Comparison of ENCODE assay signal across 1 cellular context in the genomic region with DNA sequence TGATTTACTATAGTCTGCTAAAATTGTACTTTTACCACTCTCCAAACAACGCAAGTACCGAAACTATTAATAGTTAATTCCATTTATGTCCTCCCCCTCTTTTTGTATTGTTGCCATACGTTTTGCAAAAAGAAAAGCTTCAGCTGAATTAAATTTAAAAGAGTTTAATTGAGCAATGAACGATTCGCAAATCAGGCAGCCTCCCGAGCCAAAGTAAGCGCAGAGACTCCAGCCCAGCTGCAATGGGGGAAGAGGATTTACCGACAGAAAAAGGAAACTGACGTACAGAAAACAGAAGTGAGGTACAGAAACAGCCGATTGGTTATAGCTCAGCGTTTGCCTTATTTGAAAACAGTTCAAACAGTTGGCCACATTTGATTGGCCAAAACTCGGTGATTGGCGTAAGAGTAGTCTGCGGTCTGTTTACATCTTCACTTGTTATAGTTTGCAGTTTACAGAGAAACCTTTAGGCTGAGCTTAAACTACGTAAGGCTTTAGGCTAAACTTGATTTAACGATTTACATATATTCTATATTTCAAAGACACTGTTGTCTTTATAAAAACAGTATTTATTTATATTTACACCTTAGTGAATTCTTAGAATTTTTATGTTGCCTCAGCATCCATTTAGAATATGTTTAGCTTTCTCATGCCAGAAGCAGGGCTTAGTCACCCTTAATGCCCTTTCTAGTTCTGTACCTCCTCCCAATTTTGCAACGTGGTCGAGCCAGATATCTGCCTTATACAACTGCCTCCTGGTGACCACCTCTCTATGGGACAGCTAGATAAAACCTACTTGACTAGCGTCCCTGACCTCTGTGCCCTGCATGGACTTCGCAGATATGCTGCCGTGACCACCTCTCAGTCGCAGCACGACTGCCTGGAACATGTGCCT.
TF ChIP-seq lines count a peak whose summit lies in the region.

No MANE protein-coding gene starts in this region.

TF ChIP-seq in K562, 482 proteins besides CTCF, POLR2A, EP300 and RAD21 (continued from another document and continues in another):
- TF ChIP-seq, protein P1, sequence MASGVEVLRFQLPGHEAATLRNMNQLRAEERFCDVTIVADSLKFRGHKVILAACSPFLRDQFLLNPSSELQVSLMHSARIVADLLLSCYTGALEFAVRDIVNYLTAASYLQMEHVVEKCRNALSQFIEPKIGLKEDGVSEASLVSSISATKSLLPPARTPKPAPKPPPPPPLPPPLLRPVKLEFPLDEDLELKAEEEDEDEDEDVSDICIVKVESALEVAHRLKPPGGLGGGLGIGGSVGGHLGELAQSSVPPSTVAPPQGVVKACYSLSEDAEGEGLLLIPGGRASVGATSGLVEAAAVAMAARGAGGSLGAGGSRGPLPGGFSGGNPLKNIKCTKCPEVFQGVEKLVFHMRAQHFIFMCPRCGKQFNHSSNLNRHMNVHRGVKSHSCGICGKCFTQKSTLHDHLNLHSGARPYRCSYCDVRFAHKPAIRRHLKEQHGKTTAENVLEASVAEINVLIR (CRISPR knock-in tag; IDR thresholded peaks at IDR 0.05), result peak; percentile 54; the same call in 1 of the 2 replicates
- TF ChIP-seq ZNF586 (CRISPR knock-in tag; conservative IDR thresholded peaks at IDR 0.05) (no peak), RCOR1 (IDR thresholded peaks at IDR 0.05; ENCODE audit: borderline replicate concordance in 1 of 2, low read depth in 2 of 2, low read length in 2 of 2) (peak in 1 of 2 experiments; percentile 92; a peak in 3 of 4 replicates), ZC3H11A (IDR thresholded peaks at IDR 0.05; ENCODE audit: low read depth, low read length) (no peak), PURB (CRISPR knock-in tag; IDR thresholded peaks at IDR 0.05; ENCODE audit: low read depth) (no peak), RBM14 (IDR thresholded peaks at IDR 0.05; ENCODE audit: borderline replicate concordance, insufficient read depth, low read depth, low read length) (no peak), KLF1 (tag; IDR thresholded peaks at IDR 0.05) (no peak), ZNF77 (CRISPR knock-in tag; IDR thresholded peaks at IDR 0.05) (no peak), MAFK (IDR thresholded peaks at IDR 0.05; ENCODE audit: low read length) (peak; percentile 44; the same call in 1 of the 2 replicates), TAF7 (tag; IDR thresholded peaks at IDR 0.05) (no peak), XRCC3 (IDR thresholded peaks at IDR 0.05) (no peak), SAFB2 (IDR thresholded peaks at IDR 0.05; ENCODE audit: borderline replicate concordance, low read depth, low read length, severe bottlenecking) (no peak), PCBP1 (IDR thresholded peaks at IDR 0.05; ENCODE audit: low read depth, low read length, poor library complexity, severe bottlenecking) (no peak), HMG20A (CRISPR knock-in tag; conservative IDR thresholded peaks at IDR 0.05) (no peak), FOXP1 (CRISPR knock-in tag; IDR thresholded peaks at IDR 0.05) (peak; percentile 61; the same call in 1 of the 2 replicates), CEBPG (CRISPR knock-in tag; IDR thresholded peaks at IDR 0.05) (no peak), CEBPG (tag; conservative IDR thresholded peaks at IDR 0.05 in 1 of 2, IDR thresholded peaks at IDR 0.05 in 1 of 2) (no peak), ETV1 (tag; conservative IDR thresholded peaks at IDR 0.05; ENCODE audit: low read depth) (no peak), ATF1 (CRISPR knock-in tag; IDR thresholded peaks at IDR 0.05) (no peak), ATF1 (tag; IDR thresholded peaks at IDR 0.05) (peak; percentile 88), NFIX (CRISPR knock-in tag; IDR thresholded peaks at IDR 0.05; ENCODE audit: low read depth) (no peak), PTTG1 (tag; IDR thresholded peaks at IDR 0.05; ENCODE audit: low read depth) (no peak), CAMTA2 (CRISPR knock-in tag; conservative IDR thresholded peaks at IDR 0.05) (no peak), ZNF347 (CRISPR knock-in tag; IDR thresholded peaks at IDR 0.05; ENCODE audit: low read depth) (no peak), SRSF9 (IDR thresholded peaks at IDR 0.05; ENCODE audit: borderline replicate concordance, low read depth, low read length) (no peak), MEIS2 (IDR thresholded peaks at IDR 0.05; ENCODE audit: partially characterized antibody) (peak; percentile 40), NELFE (IDR thresholded peaks at IDR 0.05; ENCODE audit: insufficient read depth, insufficient read length) (no peak), SMAD3 (CRISPR knock-in tag; conservative IDR thresholded peaks at IDR 0.05) (no peak), RUNX1 (IDR thresholded peaks at IDR 0.05; ENCODE audit: low read depth) (peak; percentile 97; the same call in 1 of the 2 replicates), ZNF444 (CRISPR knock-in tag; IDR thresholded peaks at IDR 0.05) (0 out of 2 replicates have a peak, but pooled peaks have one; percentile 27), ZNF224 (CRISPR knock-in tag; IDR thresholded peaks at IDR 0.05) (no peak), KAT8 (IDR thresholded peaks at IDR 0.05; ENCODE audit: low read depth) (no peak), DDX20 (tag; IDR thresholded peaks at IDR 0.05; ENCODE audit: low read depth) (no peak), CBX3 (IDR thresholded peaks at IDR 0.05; ENCODE audit: borderline replicate concordance in 1 of 2, low read length in 2 of 2) (peak in 1 of 2 experiments; percentile 93; a peak in 2 of 3 replicates), RHOXF2B (CRISPR knock-in tag; conservative IDR thresholded peaks at IDR 0.05) (no peak), SETDB1 (IDR thresholded peaks at IDR 0.05; ENCODE audit: low read length) (no peak), ZNF644 (tag; IDR thresholded peaks at IDR 0.05; ENCODE audit: low read depth) (no peak), POLR2H (tag; IDR thresholded peaks at IDR 0.05; ENCODE audit: low read depth) (peak; percentile 84), ZNF561 (CRISPR knock-in tag; conservative IDR thresholded peaks at IDR 0.05) (no peak), HNRNPL (IDR thresholded peaks at IDR 0.05; ENCODE audit: low read depth, low read length) (no peak)
- TF ChIP-seq, protein P2, sequence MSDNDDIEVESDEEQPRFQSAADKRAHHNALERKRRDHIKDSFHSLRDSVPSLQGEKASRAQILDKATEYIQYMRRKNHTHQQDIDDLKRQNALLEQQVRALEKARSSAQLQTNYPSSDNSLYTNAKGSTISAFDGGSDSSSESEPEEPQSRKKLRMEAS (CRISPR knock-in tag; IDR thresholded peaks at IDR 0.05), result peak; percentile 94
- TF ChIP-seq, protein P3, sequence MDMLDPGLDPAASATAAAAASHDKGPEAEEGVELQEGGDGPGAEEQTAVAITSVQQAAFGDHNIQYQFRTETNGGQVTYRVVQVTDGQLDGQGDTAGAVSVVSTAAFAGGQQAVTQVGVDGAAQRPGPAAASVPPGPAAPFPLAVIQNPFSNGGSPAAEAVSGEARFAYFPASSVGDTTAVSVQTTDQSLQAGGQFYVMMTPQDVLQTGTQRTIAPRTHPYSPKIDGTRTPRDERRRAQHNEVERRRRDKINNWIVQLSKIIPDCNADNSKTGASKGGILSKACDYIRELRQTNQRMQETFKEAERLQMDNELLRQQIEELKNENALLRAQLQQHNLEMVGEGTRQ (CRISPR knock-in tag; IDR thresholded peaks at IDR 0.05), result no peak
- TF ChIP-seq, protein P4, sequence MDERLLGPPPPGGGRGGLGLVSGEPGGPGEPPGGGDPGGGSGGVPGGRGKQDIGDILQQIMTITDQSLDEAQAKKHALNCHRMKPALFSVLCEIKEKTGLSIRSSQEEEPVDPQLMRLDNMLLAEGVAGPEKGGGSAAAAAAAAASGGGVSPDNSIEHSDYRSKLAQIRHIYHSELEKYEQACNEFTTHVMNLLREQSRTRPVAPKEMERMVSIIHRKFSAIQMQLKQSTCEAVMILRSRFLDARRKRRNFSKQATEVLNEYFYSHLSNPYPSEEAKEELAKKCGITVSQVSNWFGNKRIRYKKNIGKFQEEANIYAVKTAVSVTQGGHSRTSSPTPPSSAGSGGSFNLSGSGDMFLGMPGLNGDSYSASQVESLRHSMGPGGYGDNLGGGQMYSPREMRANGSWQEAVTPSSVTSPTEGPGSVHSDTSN (CRISPR knock-in tag; IDR thresholded peaks at IDR 0.05; ENCODE audit: low read depth), result no peak
- TF ChIP-seq, protein P4 (tag; conservative IDR thresholded peaks at IDR 0.05; ENCODE audit: low read depth), result peak; percentile 91
- TF ChIP-seq, protein P5, sequence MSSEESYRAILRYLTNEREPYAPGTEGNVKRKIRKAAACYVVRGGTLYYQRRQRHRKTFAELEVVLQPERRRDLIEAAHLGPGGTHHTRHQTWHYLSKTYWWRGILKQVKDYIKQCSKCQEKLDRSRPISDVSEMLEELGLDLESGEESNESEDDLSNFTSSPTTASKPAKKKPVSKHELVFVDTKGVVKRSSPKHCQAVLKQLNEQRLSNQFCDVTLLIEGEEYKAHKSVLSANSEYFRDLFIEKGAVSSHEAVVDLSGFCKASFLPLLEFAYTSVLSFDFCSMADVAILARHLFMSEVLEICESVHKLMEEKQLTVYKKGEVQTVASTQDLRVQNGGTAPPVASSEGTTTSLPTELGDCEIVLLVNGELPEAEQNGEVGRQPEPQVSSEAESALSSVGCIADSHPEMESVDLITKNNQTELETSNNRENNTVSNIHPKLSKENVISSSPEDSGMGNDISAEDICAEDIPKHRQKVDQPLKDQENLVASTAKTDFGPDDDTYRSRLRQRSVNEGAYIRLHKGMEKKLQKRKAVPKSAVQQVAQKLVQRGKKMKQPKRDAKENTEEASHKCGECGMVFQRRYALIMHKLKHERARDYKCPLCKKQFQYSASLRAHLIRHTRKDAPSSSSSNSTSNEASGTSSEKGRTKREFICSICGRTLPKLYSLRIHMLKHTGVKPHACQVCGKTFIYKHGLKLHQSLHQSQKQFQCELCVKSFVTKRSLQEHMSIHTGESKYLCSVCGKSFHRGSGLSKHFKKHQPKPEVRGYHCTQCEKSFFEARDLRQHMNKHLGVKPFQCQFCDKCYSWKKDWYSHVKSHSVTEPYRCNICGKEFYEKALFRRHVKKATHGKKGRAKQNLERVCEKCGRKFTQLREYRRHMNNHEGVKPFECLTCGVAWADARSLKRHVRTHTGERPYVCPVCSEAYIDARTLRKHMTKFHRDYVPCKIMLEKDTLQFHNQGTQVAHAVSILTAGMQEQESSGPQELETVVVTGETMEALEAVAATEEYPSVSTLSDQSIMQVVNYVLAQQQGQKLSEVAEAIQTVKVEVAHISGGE (CRISPR knock-in tag; IDR thresholded peaks at IDR 0.05), result peak in 1 of 3 experiments; percentile 76; a peak in 2 of 6 replicates
- TF ChIP-seq, protein P6, sequence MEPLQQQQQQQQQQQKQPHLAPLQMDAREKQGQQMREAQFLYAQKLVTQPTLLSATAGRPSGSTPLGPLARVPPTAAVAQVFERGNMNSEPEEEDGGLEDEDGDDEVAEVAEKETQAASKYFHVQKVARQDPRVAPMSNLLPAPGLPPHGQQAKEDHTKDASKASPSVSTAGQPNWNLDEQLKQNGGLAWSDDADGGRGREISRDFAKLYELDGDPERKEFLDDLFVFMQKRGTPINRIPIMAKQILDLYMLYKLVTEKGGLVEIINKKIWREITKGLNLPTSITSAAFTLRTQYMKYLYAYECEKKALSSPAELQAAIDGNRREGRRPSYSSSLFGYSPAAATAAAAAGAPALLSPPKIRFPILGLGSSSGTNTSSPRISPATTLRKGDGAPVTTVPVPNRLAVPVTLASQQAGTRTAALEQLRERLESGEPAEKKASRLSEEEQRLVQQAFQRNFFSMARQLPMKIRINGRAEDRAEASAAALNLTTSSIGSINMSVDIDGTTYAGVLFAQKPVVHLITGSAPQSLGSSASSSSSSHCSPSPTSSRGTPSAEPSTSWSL (CRISPR knock-in tag; IDR thresholded peaks at IDR 0.05; ENCODE audit: borderline replicate concordance), result no peak
- TF ChIP-seq, protein P7, sequence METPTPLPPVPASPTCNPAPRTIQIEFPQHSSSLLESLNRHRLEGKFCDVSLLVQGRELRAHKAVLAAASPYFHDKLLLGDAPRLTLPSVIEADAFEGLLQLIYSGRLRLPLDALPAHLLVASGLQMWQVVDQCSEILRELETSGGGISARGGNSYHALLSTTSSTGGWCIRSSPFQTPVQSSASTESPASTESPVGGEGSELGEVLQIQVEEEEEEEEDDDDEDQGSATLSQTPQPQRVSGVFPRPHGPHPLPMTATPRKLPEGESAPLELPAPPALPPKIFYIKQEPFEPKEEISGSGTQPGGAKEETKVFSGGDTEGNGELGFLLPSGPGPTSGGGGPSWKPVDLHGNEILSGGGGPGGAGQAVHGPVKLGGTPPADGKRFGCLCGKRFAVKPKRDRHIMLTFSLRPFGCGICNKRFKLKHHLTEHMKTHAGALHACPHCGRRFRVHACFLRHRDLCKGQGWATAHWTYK (CRISPR knock-in tag; IDR thresholded peaks at IDR 0.05), result 0 out of 2 replicates have a peak, but pooled peaks have one; percentile 40
- TF ChIP-seq, protein P8, sequence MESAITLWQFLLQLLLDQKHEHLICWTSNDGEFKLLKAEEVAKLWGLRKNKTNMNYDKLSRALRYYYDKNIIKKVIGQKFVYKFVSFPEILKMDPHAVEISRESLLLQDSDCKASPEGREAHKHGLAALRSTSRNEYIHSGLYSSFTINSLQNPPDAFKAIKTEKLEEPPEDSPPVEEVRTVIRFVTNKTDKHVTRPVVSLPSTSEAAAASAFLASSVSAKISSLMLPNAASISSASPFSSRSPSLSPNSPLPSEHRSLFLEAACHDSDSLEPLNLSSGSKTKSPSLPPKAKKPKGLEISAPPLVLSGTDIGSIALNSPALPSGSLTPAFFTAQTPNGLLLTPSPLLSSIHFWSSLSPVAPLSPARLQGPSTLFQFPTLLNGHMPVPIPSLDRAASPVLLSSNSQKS (CRISPR knock-in tag; IDR thresholded peaks at IDR 0.05), result no peak
- TF ChIP-seq, protein P9, sequence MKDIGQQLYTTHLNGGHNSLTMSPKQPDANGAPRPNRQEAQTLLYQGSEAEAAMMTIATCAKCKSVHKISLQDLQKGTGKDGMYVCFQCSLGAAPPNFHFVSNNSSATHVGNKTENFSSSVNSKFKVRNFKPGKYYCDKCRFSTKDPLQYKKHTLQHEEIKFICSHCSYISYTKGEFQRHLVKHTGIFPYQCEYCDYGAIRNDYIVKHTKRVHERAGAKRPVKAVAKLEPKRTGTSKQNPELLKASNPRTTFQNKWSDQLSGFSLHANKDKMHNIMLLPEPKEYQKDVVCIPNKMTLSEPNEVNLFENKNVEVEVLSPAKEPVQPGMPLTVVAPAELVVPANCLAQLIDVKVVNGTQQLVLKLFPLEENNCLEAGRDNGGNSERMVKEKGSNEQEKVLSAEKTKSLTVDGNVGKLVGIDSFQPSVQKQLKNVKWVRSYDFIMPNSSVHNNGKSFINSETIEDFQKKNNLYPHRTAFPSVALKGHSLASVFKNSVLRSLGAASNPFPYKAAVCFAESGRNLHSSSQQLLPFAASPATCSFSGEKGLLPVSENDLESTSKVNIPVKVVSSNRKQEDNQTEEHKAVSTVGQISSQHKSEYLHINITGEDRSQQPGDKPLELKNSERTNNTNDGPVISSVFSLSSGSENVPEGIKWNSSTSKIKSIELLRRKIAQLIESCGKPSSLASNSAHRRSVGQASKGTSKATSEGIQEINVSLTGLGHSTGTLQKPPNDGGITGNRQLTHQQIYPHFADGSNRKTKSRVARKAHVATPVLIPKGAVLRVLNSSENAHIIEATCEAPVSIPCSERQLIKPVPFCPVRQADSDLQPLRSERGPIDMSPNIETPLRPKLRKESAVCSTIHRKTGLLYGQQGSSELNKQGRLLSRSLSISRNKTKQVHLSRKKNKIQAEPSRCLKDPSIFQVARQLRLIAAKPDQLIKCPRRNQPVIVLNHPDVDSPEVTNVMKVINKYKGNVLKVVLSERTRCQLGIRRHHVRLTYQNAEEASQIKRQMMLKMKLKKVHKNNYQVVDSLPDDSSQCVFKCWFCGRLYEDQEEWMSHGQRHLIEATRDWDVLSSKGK (CRISPR knock-in tag; IDR thresholded peaks at IDR 0.05), result no peak
